Comparison of ENCODE assay signal across 30 cellular contexts in genomic region chrX:11349661-11350337, GRCh38. TPM values are rescaled to one million over a fixed set of nuclear protein-coding genes. Genes with fewer than 3 reads are reported as not detected.
DNase-seq lines count a peak whose midpoint lies in the region; ATAC-seq and TF ChIP-seq lines count a peak whose summit lies in the region.
"Had no signal": no experiment of that assay in that cellular context is flagged by ENCODE, and none has a peak within 500 bp of the region (broad histone marks: within the 10 kb centered on the region; RNA-seq: fewer than 3 reads in every experiment).

No MANE protein-coding gene starts in this region.

- peak overlapping the region in 5 of 7 donors; percentile 80 to 95 (median 88) for H3K27ac Mint-ChIP-seq in CD14-positive monocyte
- H3K27ac Mint-ChIP-seq: activated naive CD8-positive, alpha-beta T cell treated with anti-CD3 and anti-CD28 coated beads, Interleukin-2, amount 10 ng/mL, durations not matched to agents 7 days and 5 days; stimulated activated naive CD8-positive, alpha-beta T cell treated with anti-CD3 and anti-CD28 coated beads, Interleukin-15, amount 100 ng/mL, for 72 hours; T-helper 17 cell had no signal

- no peaks in the 10 kb centered on the region for H3K79me1 ChIP-seq in trophoblast cell (ENCODE audit: low read length)

- H3K27ac ChIP-seq in esophagus squamous epithelium: peak overlapping the region in 3 of 4 donors; percentile 2 to 70 (median 12)
- no peak overlapping the region for H3K27ac ChIP-seq in trophoblast cell (ENCODE audit: low read depth, low read length)
- H3K27ac ChIP-seq: SK-N-MC had no signal

- intact Hi-C loops in CD14-positive monocyte (cut with micrococcal nuclease): no loop called here
- intact Hi-C loops in esophagus squamous epithelium (cut with DNase I): no loop called here

- no peak overlapping the region for H3K4me3 ChIP-seq in esophagus squamous epithelium
- no peak overlapping the region for H3K4me3 ChIP-seq in trophoblast cell (ENCODE audit: low read depth, low read length)
- H3K4me3 ChIP-seq: prostate gland, SK-N-MC, skin epidermis had no signal

- H3K23ac ChIP-seq in trophoblast cell (ENCODE audit: low read length): no peak overlapping the region

- peaks cover 0 to 11% (median 0%) of the 10 kb centered on the region in 3 donors for H3K4me1 ChIP-seq in esophagus squamous epithelium
- H3K4me1 ChIP-seq in trophoblast cell (ENCODE audit: control insufficient read depth in 1 of 2, insufficient read depth in 2 of 2, low read length in 2 of 2): peaks cover 0 to 3% of the 10 kb centered on the region in 2 experiments
- H3K4me1 ChIP-seq: prostate gland, tibial nerve had no signal

- H3K4me2 ChIP-seq in trophoblast cell (ENCODE audit: low read length): no peak overlapping the region

- H4K12ac ChIP-seq in trophoblast cell (ENCODE audit: low read depth, low read length): no peak overlapping the region

- H3K79me2 ChIP-seq in trophoblast cell (ENCODE audit: control insufficient read depth, insufficient read depth, low read length, poor library complexity): no peaks in the 10 kb centered on the region

- peaks cover 0 to 4% (median 0%) of the 10 kb centered on the region in 7 donors for H3K9me3 Mint-ChIP-seq in CD14-positive monocyte
- H3K9me3 Mint-ChIP-seq: activated naive CD8-positive, alpha-beta T cell treated with anti-CD3 and anti-CD28 coated beads, Interleukin-2, amount 10 ng/mL, durations not matched to agents 7 days and 5 days; central memory CD8-positive, alpha-beta T cell; stimulated activated naive CD8-positive, alpha-beta T cell treated with anti-CD3 and anti-CD28 coated beads, Interleukin-15, amount 100 ng/mL, for 72 hours had no signal

- peaks cover 0 to 3% (median 3%) of the 10 kb centered on the region in 3 donors for H3K27me3 Mint-ChIP-seq in CD14-positive monocyte (ENCODE audit: low read depth in 3 of 3)
- H3K27me3 Mint-ChIP-seq: activated naive CD8-positive, alpha-beta T cell treated with anti-CD3 and anti-CD28 coated beads, Interleukin-2, amount 10 ng/mL, durations not matched to agents 7 days and 5 days; central memory CD8-positive, alpha-beta T cell; stimulated activated naive CD8-positive, alpha-beta T cell treated with anti-CD3 and anti-CD28 coated beads, Interleukin-15, amount 100 ng/mL, for 72 hours; T-helper 17 cell had no signal

- DNase-seq in CD14-positive monocyte (ENCODE audit: low spot score) (no peak), MV-4-11 (lab: John Stamatoyannopoulos, UW) (peak; percentile 68), esophagus squamous epithelium (lab: John Stamatoyannopoulos, UW) (no peak), trophoblast cell (peak; percentile 57 to 76), NCI-H774 (lab: John Stamatoyannopoulos, UW) (no peak), omental fat pad (ENCODE audit: low spot score) (no peak)
- DNase-seq: activated naive CD8-positive, alpha-beta T cell treated with anti-CD3 and anti-CD28 coated beads, Interleukin-2, amount 10 ng/mL, durations not matched to agents 7 days and 5 days; activated T-cell treated with anti-CD3 and anti-CD28 coated beads for 4 hours; DMS153; H7; head of caudate nucleus; Kasumi-1; mesendoderm; NCI-H1092 treated with DMSO at 0.1 percent for 48 hours; NCI-H187 treated with DMSO at 0.1 percent for 48 hours; NCI-H526 treated with DMSO at 0.1 percent for 48 hours; stimulated activated naive CD8-positive, alpha-beta T cell treated with anti-CD3 and anti-CD28 coated beads, Interleukin-15, amount 100 ng/mL, for 72 hours; T-helper 17 cell had no signal

- no peak overlapping the region for H2AK5ac ChIP-seq in trophoblast cell (ENCODE audit: low read length)

- H3K4me3 Mint-ChIP-seq in CD14-positive monocyte: no peak overlapping the region
- H3K4me3 Mint-ChIP-seq: activated naive CD8-positive, alpha-beta T cell treated with anti-CD3 and anti-CD28 coated beads, Interleukin-2, amount 10 ng/mL, durations not matched to agents 7 days and 5 days; central memory CD8-positive, alpha-beta T cell; stimulated activated naive CD8-positive, alpha-beta T cell treated with anti-CD3 and anti-CD28 coated beads, Interleukin-15, amount 100 ng/mL, for 72 hours; T-helper 17 cell had no signal

- H3K36me3 ChIP-seq in esophagus squamous epithelium: no peaks in the 10 kb centered on the region
- H3K36me3 ChIP-seq in trophoblast cell (ENCODE audit: control insufficient read depth in 1 of 2, insufficient read depth in 2 of 2, low read length in 2 of 2): no peaks in the 10 kb centered on the region
- H3K36me3 ChIP-seq: prostate gland, tibial nerve had no signal

- H3K27me3 ChIP-seq in esophagus squamous epithelium: no peaks in the 10 kb centered on the region
- H3K27me3 ChIP-seq in trophoblast cell (ENCODE audit: insufficient read depth, low read length): no peaks in the 10 kb centered on the region
- H3K27me3 ChIP-seq: tibial nerve had no signal

- no peak overlapping the region for H2BK120ac ChIP-seq in trophoblast cell (ENCODE audit: insufficient read depth, low read length, poor library complexity)

- no peak overlapping the region for H3K14ac ChIP-seq in trophoblast cell (ENCODE audit: low read length)

- H3K18ac ChIP-seq in trophoblast cell (ENCODE audit: low read length): no peak overlapping the region

- no peak overlapping the region for H3K9ac ChIP-seq in trophoblast cell (ENCODE audit: low read length)

- no peak overlapping the region for H4K8ac ChIP-seq in trophoblast cell (ENCODE audit: low read depth, low read length)

- H3K9me3 ChIP-seq in esophagus squamous epithelium: no peaks in the 10 kb centered on the region
- no peaks in the 10 kb centered on the region for H3K9me3 ChIP-seq in trophoblast cell (ENCODE audit: insufficient read depth, low read depth, low read length)
- H3K9me3 ChIP-seq: prostate gland, tibial nerve had no signal

- no peak overlapping the region for H2BK12ac ChIP-seq in trophoblast cell (ENCODE audit: low read length)

- H3K4ac ChIP-seq in trophoblast cell (ENCODE audit: low read depth, low read length): no peak overlapping the region

- TF ChIP-seq CTCF in CD14-positive monocyte (IDR thresholded peaks at IDR 0.05) (no peak), esophagus squamous epithelium (IDR thresholded peaks at IDR 0.05) (no peak), omental fat pad (IDR thresholded peaks at IDR 0.05) (no peak)

- peaks cover 15% of the 10 kb centered on the region for H3K4me1 Mint-ChIP-seq in CD14-positive monocyte
- H3K4me1 Mint-ChIP-seq: activated naive CD8-positive, alpha-beta T cell treated with anti-CD3 and anti-CD28 coated beads, Interleukin-2, amount 10 ng/mL, durations not matched to agents 7 days and 5 days; central memory CD8-positive, alpha-beta T cell; stimulated activated naive CD8-positive, alpha-beta T cell treated with anti-CD3 and anti-CD28 coated beads, Interleukin-15, amount 100 ng/mL, for 72 hours; T-helper 17 cell had no signal

- H3K36me3 Mint-ChIP-seq in CD14-positive monocyte: no peaks in the 10 kb centered on the region
- H3K36me3 Mint-ChIP-seq: activated naive CD8-positive, alpha-beta T cell treated with anti-CD3 and anti-CD28 coated beads, Interleukin-2, amount 10 ng/mL, durations not matched to agents 7 days and 5 days had no signal

- H4K91ac ChIP-seq in trophoblast cell (ENCODE audit: low read depth, low read length): no peak overlapping the region

- no peak overlapping the region for H2BK5ac ChIP-seq in trophoblast cell (ENCODE audit: low read depth, low read length, poor library complexity)

- TF ChIP-seq POLR2A in esophagus squamous epithelium (IDR thresholded peaks at IDR 0.05) (no peak), GM18505 (IDR thresholded peaks at IDR 0.05; ENCODE audit: borderline replicate concordance, extremely low read depth, insufficient read depth, insufficient read length) (no peak)

- no peak overlapping the region for H2AFZ ChIP-seq in trophoblast cell (ENCODE audit: insufficient read depth, low read length, poor library complexity)

- 53 to 56% methylated on average over 2 of the region's 2 CpGs for WGBS in esophagus squamous epithelium, 2 donors
- WGBS in trophoblast cell (ENCODE audit: extremely low coverage, insufficient coverage, insufficient read length): no CpG with 5 or more reads among the region's 2 CpGs

- ATAC-seq in omental fat pad (ENCODE audit: low FRiP score) (no peak), GM18505 (IDR thresholded peaks at IDR 0.05; ENCODE audit: unreplicated experiment) (no peak), GM18867 (IDR thresholded peaks at IDR 0.05; ENCODE audit: unreplicated experiment) (no peak)
- ATAC-seq: HepG2; stimulated activated naive CD8-positive, alpha-beta T cell treated with anti-CD3 and anti-CD28 coated beads, Interleukin-15, amount 100 ng/mL, for 72 hours; T-helper 17 cell had no signal

RNA-seq across cellular contexts. Expression of gene AMELX, which starts 56.6 kb away (rescaled TPM):
- polyA plus RNA-seq in CD14-positive monocyte: not detected
- total RNA-seq in esophagus squamous epithelium (not detected), omental fat pad (not detected)
- polyA plus RNA-seq in trophoblast cell (2013): not detected in 2 replicates
- total RNA-seq: A673; activated naive CD8-positive, alpha-beta T cell treated with anti-CD3 and anti-CD28 coated beads, Interleukin-2, amount 10 ng/mL, durations not matched to agents 7 days and 5 days; G401; H7; HepG2; myocyte; prostate gland; RPMI7951; T-helper 17 cell; tibial nerve had no signal
- polyA plus RNA-seq: HepG2 had no signal

Comparison
In these comparisons a context has a peak if more than half of its experiments do, and no peak if none do; other contexts are left out.
1. DNase-seq: peak in MV-4-11 (single experiment) and trophoblast cell (2 of 2); none in CD14-positive monocyte (single experiment), esophagus squamous epithelium (single experiment), NCI-H774 (single experiment) and omental fat pad (single experiment).